In genomic region chr11:86201371-86201770, GRCh38 we compare ENCODE assay signal across 14 cellular contexts.
"Had no signal": no experiment of that assay in that cellular context is flagged by ENCODE, and none has a peak within 500 bp of the region (broad histone marks: within the 10 kb centered on the region; RNA-seq: fewer than 3 reads in every experiment).

No MANE protein-coding gene starts in this region.

- H3K27me3 ChIP-seq: ascending aorta, esophagus muscularis mucosa, foreskin keratinocyte, sigmoid colon, upper lobe of right lung had no signal

- H3K27ac ChIP-seq: ascending aorta, foreskin keratinocyte, psoas muscle had no signal

- H3K4me1 ChIP-seq: ascending aorta, psoas muscle had no signal

- DNase-seq: activated CD4-positive, alpha-beta T cell treated with anti-CD3 and anti-CD28 coated beads for 48 hours; activated naive CD4-positive, alpha-beta T cell treated with Interleukin-2 at 50 U/mL for 16 hours; activated naive CD8-positive, alpha-beta T cell treated with anti-CD3 and anti-CD28 coated beads, Interleukin-2, amount 50 U/mL, for 24 hours; foreskin keratinocyte; head of caudate nucleus; psoas muscle; sigmoid colon; stimulated activated CD4-positive, alpha-beta T cell treated with anti-CD3 and anti-CD28 coated beads, Interleukin-4, amount 100 ng/mL, for 1 hour; upper lobe of right lung had no signal

- H3K27ac Mint-ChIP-seq: activated naive CD8-positive, alpha-beta T cell treated with anti-CD3 and anti-CD28 coated beads, Interleukin-2, amount 50 U/mL, for 24 hours; memory B cell; natural killer cell treated with Interleukin-12 subunit alpha and Interleukin-12 subunit beta and Interleukin-15 and Interleukin-18, amount 100 ng/mL, for 72 hours; stimulated activated naive CD8-positive, alpha-beta T cell treated with anti-CD3 and anti-CD28 coated beads, Interleukin-15, Interleukin-2, amounts not matched to agents 100 ng/mL and 50 ng/mL, for 24 hours had no signal

- ATAC-seq: psoas muscle had no signal

- H3K4me3 Mint-ChIP-seq: activated naive CD8-positive, alpha-beta T cell treated with anti-CD3 and anti-CD28 coated beads, Interleukin-2, amount 50 U/mL, for 24 hours; memory B cell; natural killer cell treated with Interleukin-12 subunit alpha and Interleukin-12 subunit beta and Interleukin-15 and Interleukin-18, amount 100 ng/mL, for 72 hours; stimulated activated naive CD8-positive, alpha-beta T cell treated with anti-CD3 and anti-CD28 coated beads, Interleukin-15, Interleukin-2, amounts not matched to agents 100 ng/mL and 50 ng/mL, for 24 hours had no signal

- H3K36me3 ChIP-seq: ascending aorta, esophagus muscularis mucosa, sigmoid colon, upper lobe of right lung had no signal

- H3K9me3 ChIP-seq: ascending aorta, esophagus muscularis mucosa, psoas muscle, sigmoid colon, upper lobe of right lung had no signal

- H3K9me3 Mint-ChIP-seq: activated naive CD8-positive, alpha-beta T cell treated with anti-CD3 and anti-CD28 coated beads, Interleukin-2, amount 50 U/mL, for 24 hours; memory B cell; natural killer cell treated with Interleukin-12 subunit alpha and Interleukin-12 subunit beta and Interleukin-15 and Interleukin-18, amount 100 ng/mL, for 72 hours; stimulated activated naive CD8-positive, alpha-beta T cell treated with anti-CD3 and anti-CD28 coated beads, Interleukin-15, Interleukin-2, amounts not matched to agents 100 ng/mL and 50 ng/mL, for 24 hours had no signal

- H3K36me3 Mint-ChIP-seq: memory B cell; natural killer cell treated with Interleukin-12 subunit alpha and Interleukin-12 subunit beta and Interleukin-15 and Interleukin-18, amount 100 ng/mL, for 72 hours had no signal

- H3K27me3 Mint-ChIP-seq: memory B cell; natural killer cell treated with Interleukin-12 subunit alpha and Interleukin-12 subunit beta and Interleukin-15 and Interleukin-18, amount 100 ng/mL, for 72 hours had no signal
